In genomic region chr5:56616454-56617160, GRCh38 we compare ENCODE assay signal across 10 cellular contexts.
DNase-seq lines count a peak whose midpoint lies in the region; ATAC-seq and TF ChIP-seq lines count a peak whose summit lies in the region.
"Had no signal": no experiment of that assay in that cellular context is flagged by ENCODE, and none has a peak within 500 bp of the region (broad histone marks: within the 10 kb centered on the region; RNA-seq: fewer than 3 reads in every experiment).

No MANE protein-coding gene starts in this region.

- no peak for ATAC-seq in lower lobe of right lung
- ATAC-seq in HG03196 (IDR thresholded peaks at IDR 0.05; ENCODE audit: unreplicated experiment), result no peak
- ATAC-seq: HepG2 had no signal

- H3K27me3 ChIP-seq in breast epithelium (no peaks in the 10 kb centered on the region), lower lobe of right lung (ENCODE audit: low read depth) (no peaks in the 10 kb centered on the region)

- no peak overlapping the region for H3K4me2 ChIP-seq in OCI-LY7 (ENCODE audit: low read length)
- H3K4me2 ChIP-seq: SK-N-SH had no signal

- DNase-seq in COR-L47 (lab: John Stamatoyannopoulos, UW), result peak; percentile 61
- DNase-seq in breast epithelium (ENCODE audit: low spot score in 2 of 2), result peak in 1 of 2 donors; percentile 32
- DNase-seq in lower lobe of right lung, result no peak
- DNase-seq in activated CD8-positive, alpha-beta memory T cell treated with anti-CD3 and anti-CD28 coated beads for 24 hours, result no peak
- no peak for DNase-seq in OCI-LY7 (ENCODE audit: low spot score)
- DNase-seq: NCI-H187, SK-N-SH had no signal

- no peak; the same call in 1 of the 2 replicates for TF ChIP-seq EP300 in Ishikawa (IDR thresholded peaks at IDR 0.05; ENCODE audit: borderline replicate concordance)

- POLR2A ChIA-PET in OCI-LY7 (lab: Charles Lee), result interaction anchor here (0.6 to 1.2 kb wide), 9 partner anchors 12 to 275 kb away, joined by 3 to 7 read pairs (median 3); no protein-coding TSS in a partner anchor

- H3K4me3 ChIP-seq in breast epithelium (peak overlapping the region in 1 of 3 donors; percentile 11), lower lobe of right lung (no peak overlapping the region), OCI-LY7 (ENCODE audit: low read depth, low read length, poor library complexity, severe bottlenecking) (no peak overlapping the region)

- peaks cover 6 to 12% of the 10 kb centered on the region in 2 donors for H3K9me3 ChIP-seq in breast epithelium
- H3K9me3 ChIP-seq in lower lobe of right lung, result peaks cover 16% of the 10 kb centered on the region
- H3K9me3 ChIP-seq in OCI-LY7 (ENCODE audit: low read length), result peaks cover 23% of the 10 kb centered on the region
- H3K9me3 ChIP-seq: SK-N-SH had no signal

- intact Hi-C loops in breast epithelium (cut with DNase I; ENCODE audit: low total_unique reads) (no loop called here), lower lobe of right lung (cut with DNase I) (no loop called here), OCI-LY7 (cut with micrococcal nuclease; ENCODE audit: unreplicated experiment) (no loop called here)

- no peaks in the 10 kb centered on the region for H3K79me2 ChIP-seq in OCI-LY7 (ENCODE audit: insufficient read depth, low read depth, low read length)

- CTCF ChIA-PET in OCI-LY7 (lab: Charles Lee; ENCODE audit: unreplicated experiment), result no interaction called here

- no peak for TF ChIP-seq RAD21 in Ishikawa (IDR thresholded peaks at IDR 0.05; ENCODE audit: low read depth)

- no peak overlapping the region for H2AFZ ChIP-seq in OCI-LY7 (ENCODE audit: low read length)

- TF ChIP-seq CTCF in breast epithelium (IDR thresholded peaks at IDR 0.05), result no peak
- TF ChIP-seq CTCF in lower lobe of right lung (IDR thresholded peaks at IDR 0.05), result no peak
- TF ChIP-seq CTCF in OCI-LY7 (conservative IDR thresholded peaks at IDR 0.05; ENCODE audit: low read length), result no peak

- H3K4me1 ChIP-seq in breast epithelium, result peaks cover 0 to 11% of the 10 kb centered on the region in 2 donors
- H3K4me1 ChIP-seq in lower lobe of right lung, result peaks cover 21% of the 10 kb centered on the region
- peaks cover 3% of the 10 kb centered on the region for H3K4me1 ChIP-seq in OCI-LY7 (ENCODE audit: insufficient read depth, low read length, poor library complexity, severe bottlenecking)

- H3K27ac ChIP-seq in breast epithelium, result peak overlapping the region; percentile 56 to 70
- H3K27ac ChIP-seq in lower lobe of right lung, result peak overlapping the region; percentile 25
- no peak overlapping the region for H3K27ac ChIP-seq in OCI-LY7 (ENCODE audit: low read depth, low read length, poor library complexity, severe bottlenecking)

- TF ChIP-seq POLR2A in breast epithelium (IDR thresholded peaks at IDR 0.05), result no peak

- H3K36me3 ChIP-seq in breast epithelium (no peaks in the 10 kb centered on the region), lower lobe of right lung (no peaks in the 10 kb centered on the region), OCI-LY7 (ENCODE audit: insufficient read depth, low read length) (peaks cover 4% of the 10 kb centered on the region; the same call in 1 of the 2 replicates)

- no peaks in the 10 kb centered on the region for H3K9me2 ChIP-seq in OCI-LY7 (ENCODE audit: insufficient read depth, low read length)
- H3K9me2 ChIP-seq: SK-N-SH had no signal

- H4K20me1 ChIP-seq in OCI-LY7 (ENCODE audit: insufficient read depth, low read length), result no peaks in the 10 kb centered on the region

- no TSS peak for BruUV-seq in OCI-LY7 (replicated peaks; lab: Mats Ljungman, UMichigan)

TF ChIP-seq in Ishikawa, 13 proteins besides CTCF, POLR2A, EP300 and RAD21:
- TF ChIP-seq TCF12 (IDR thresholded peaks at IDR 0.05; ENCODE audit: low read depth) (peak; percentile 37; the same call in 1 of the 2 replicates), YY1 (IDR thresholded peaks at IDR 0.05; ENCODE audit: low read depth) (no peak)
TF ChIP-seq in Ishikawa: peak in this region for 1.
